In the genomic region with DNA sequence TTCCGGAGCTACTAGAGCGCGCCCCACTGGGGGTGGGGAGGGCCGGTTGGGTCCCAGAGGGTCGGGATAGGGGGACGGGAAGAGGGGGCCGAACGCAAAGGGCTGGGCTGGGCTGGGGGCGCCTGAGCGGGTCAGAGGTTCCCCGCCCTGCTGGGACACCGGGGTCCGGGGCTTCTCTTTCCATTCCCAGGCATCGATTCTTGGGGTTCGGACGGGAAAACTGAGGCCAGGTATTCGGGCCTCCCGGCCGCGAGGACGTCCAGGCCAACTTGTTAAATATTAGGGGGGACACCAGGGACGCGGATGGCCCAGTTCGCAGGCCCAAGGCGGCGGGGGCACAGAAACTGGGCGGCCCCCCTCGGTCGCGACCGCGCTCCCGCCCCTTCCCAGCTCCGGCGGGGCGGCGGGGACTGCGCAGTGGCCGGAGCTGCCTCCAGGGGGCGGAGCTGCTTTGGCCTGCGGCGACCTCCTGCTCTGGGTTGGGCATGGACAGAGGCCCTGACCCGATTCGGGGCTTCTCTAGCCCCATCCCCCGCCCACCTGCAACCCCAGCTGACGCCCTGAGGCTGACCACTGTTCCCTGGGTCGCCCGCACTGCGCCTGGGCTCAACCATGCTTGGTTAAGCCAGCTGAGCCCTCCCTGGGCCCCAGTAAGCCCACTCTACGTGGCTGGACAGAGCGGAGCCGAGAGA, we compare ENCODE assay signal across 1 cellular context.
TF ChIP-seq lines count a peak whose summit lies in the region.

No MANE protein-coding gene starts in this region.

TF ChIP-seq in IMR-90, 13 proteins besides CTCF, POLR2A, EP300 and RAD21:
- TF ChIP-seq USF2 (IDR thresholded peaks at IDR 0.05; ENCODE audit: low read depth, low read length) (no peak), SMC3 (IDR thresholded peaks at IDR 0.05; ENCODE audit: low read depth, low read length) (0 out of 2 replicates have a peak, but pooled peaks have one; percentile 34), MAZ (IDR thresholded peaks at IDR 0.05; ENCODE audit: borderline replicate concordance, low read depth, low read length) (peak; percentile 80)
TF ChIP-seq in IMR-90: peak in this region for 2.
